ENCODE assay signal across 21 cellular contexts in the genomic region with DNA sequence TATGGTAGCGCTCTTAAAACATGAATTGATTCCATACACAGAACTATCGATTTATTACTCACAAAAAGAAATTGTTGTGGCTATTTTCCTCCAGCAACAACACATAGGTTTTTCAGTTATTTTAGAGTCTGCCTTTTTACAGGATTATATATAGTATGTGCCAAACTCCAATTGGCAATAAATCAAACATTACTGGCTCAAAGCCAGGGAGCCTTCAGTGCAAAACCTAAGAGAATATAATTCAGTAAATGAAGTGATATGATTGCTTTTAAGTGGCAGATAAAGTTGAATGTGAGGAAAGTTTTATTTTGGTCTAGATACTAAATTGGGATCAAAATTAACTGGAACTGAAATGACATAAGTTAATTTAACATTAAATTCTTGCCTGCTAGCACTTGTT.
"Had no signal": no experiment of that assay in that cellular context is flagged by ENCODE, and none has a peak within 500 bp of the region (broad histone marks: within the 10 kb centered on the region; RNA-seq: fewer than 3 reads in every experiment).

No MANE protein-coding gene starts in this region.

- DNase-seq: activated CD4-positive, alpha-beta memory T cell treated with anti-CD3 and anti-CD28 coated beads, Interleukin-2, amount 10 ng/mL, durations not matched to agents 7 days and 5 days; activated CD4-positive, alpha-beta T cell treated with anti-CD3 and anti-CD28 coated beads, Interleukin-2, amount 10 ng/mL, durations not matched to agents 24 days and 14 days; activated effector memory CD4-positive, alpha-beta T cell treated with Interleukin-2 at 50 U/mL for 16 hours; activated naive CD4-positive, alpha-beta T cell treated with anti-CD3 and anti-CD28 coated beads, Interleukin-2, amount 50 U/mL, for 16 hours; activated naive CD8-positive, alpha-beta T cell treated with anti-CD3 and anti-CD28 coated beads, Interleukin-2, amount 50 U/mL, for 24 hours; activated T-cell treated with anti-CD3 and anti-CD28 coated beads, Interleukin-2, amount 50 U/mL, for 72 hours; body of pancreas; effector memory CD4-positive, alpha-beta T cell; heart left ventricle; islet precursor cell; left colon; nucleus accumbens; right lobe of liver; stimulated activated CD4-positive, alpha-beta T cell treated with anti-CD3 and anti-CD28 coated beads, Interleukin-2, amount 100 ng/mL, for 24 hours; stomach had no signal

- H3K4me3 ChIP-seq: body of pancreas, esophagus muscularis mucosa, heart left ventricle, right lobe of liver, skin epidermis, stomach, suprapubic skin, tibial nerve had no signal

- ATAC-seq: activated CD4-positive, CD25-positive, alpha-beta regulatory T cell treated with anti-CD3 and anti-CD28 coated beads, Interleukin-2, amount 50 U/mL, for 24 hours; activated naive CD8-positive, alpha-beta T cell treated with anti-CD3 and anti-CD28 coated beads, Interleukin-2, amount 50 U/mL, for 24 hours; activated T-cell treated with anti-CD3 and anti-CD28 coated beads, Interleukin-2, amount 50 U/mL, for 72 hours; body of pancreas; heart left ventricle; left colon; right lobe of liver; stimulated activated effector memory CD8-positive, alpha-beta T cell treated with anti-CD3 and anti-CD28 coated beads, Interleukin-12 subunit alpha, Interleukin-12 subunit beta, amount 100 ng/mL, for 72 hours had no signal
